8 cellular contexts compared by ENCODE assay signal in genomic region chr1:245156736-245157505, GRCh38. TPM values are rescaled to one million over a fixed set of nuclear protein-coding genes. Genes with fewer than 3 reads are reported as not detected.
DNase-seq lines count a peak whose midpoint lies in the region; ATAC-seq and TF ChIP-seq lines count a peak whose summit lies in the region.

No MANE protein-coding gene starts in this region.

- no peak for TF ChIP-seq POLR2A in breast epithelium (IDR thresholded peaks at IDR 0.05)

- H3K27me3 ChIP-seq in cardiac muscle cell = no peaks in the 10 kb centered on the region
- H3K27me3 ChIP-seq in breast epithelium = no peaks in the 10 kb centered on the region
- H3K27me3 ChIP-seq in upper lobe of right lung = peaks cover 37% of the 10 kb centered on the region

- ATAC-seq in Right ventricle myocardium superior (ENCODE audit: poor library complexity) = no peak
- peak; percentile 11 for ATAC-seq in upper lobe of right lung
- ATAC-seq in GM21367 (IDR thresholded peaks at IDR 0.05; ENCODE audit: unreplicated experiment) = no peak

- TF ChIP-seq CTCF in cardiac muscle cell (IDR thresholded peaks at IDR 0.05; ENCODE audit: low read depth, low read length) (no peak), breast epithelium (IDR thresholded peaks at IDR 0.05) (no peak), upper lobe of right lung (IDR thresholded peaks at IDR 0.05) (no peak)

- DNase-seq in cardiac muscle cell (ENCODE audit: low read depth in 1 of 2, low spot score in 1 of 2) = peak; percentile 30 to 53
- no peak for DNase-seq in Right ventricle myocardium superior
- DNase-seq in NCI-H2196 treated with DMSO at 0.1 percent for 48 hours (lab: John Stamatoyannopoulos, UW; ENCODE audit: unreplicated experiment) = peak; percentile 19
- no peak for DNase-seq in breast epithelium (ENCODE audit: low spot score in 2 of 2)
- peak; percentile 5 to 29 for DNase-seq in lung microvascular endothelial cell (ENCODE audit: low read depth in 2 of 2)
- DNase-seq in upper lobe of right lung = no peak
- no peak for DNase-seq in T-helper 9 cell

- H3K4me1 ChIP-seq in cardiac muscle cell (ENCODE audit: low read depth) = peaks cover 35% of the 10 kb centered on the region
- peaks cover 0 to 10% of the 10 kb centered on the region in 2 donors for H3K4me1 ChIP-seq in breast epithelium
- H3K4me1 ChIP-seq in upper lobe of right lung = peaks cover 28% of the 10 kb centered on the region

- peak overlapping the region; percentile 92 for H3K27ac ChIP-seq in cardiac muscle cell
- H3K27ac ChIP-seq in breast epithelium = no peak overlapping the region
- H3K27ac ChIP-seq in upper lobe of right lung = no peak overlapping the region

- H3K4me3 ChIP-seq in cardiac muscle cell = peak overlapping the region; percentile 86
- H3K4me3 ChIP-seq in breast epithelium = peak overlapping the region; percentile 48 to 68 (median 54)
- H3K4me3 ChIP-seq in upper lobe of right lung = peak overlapping the region; percentile 63

- H3K36me3 ChIP-seq in cardiac muscle cell (peaks cover 2% of the 10 kb centered on the region), breast epithelium (no peaks in the 10 kb centered on the region), upper lobe of right lung (no peaks in the 10 kb centered on the region)

- intact Hi-C loops in Right ventricle myocardium superior (cut with DNase I) (loop anchor here (10.0 kb wide), 2 partner anchors 218 to 1338 kb away; no protein-coding TSS in a partner anchor), breast epithelium (cut with DNase I; ENCODE audit: low total_unique reads) (no loop called here), upper lobe of right lung (cut with DNase I) (loop anchor here (10.0 kb wide), 1 partner anchor 848 kb away; no protein-coding TSS in a partner anchor)

- H3K9me3 ChIP-seq in cardiac muscle cell (ENCODE audit: low read depth) (no peaks in the 10 kb centered on the region), breast epithelium (no peaks in the 10 kb centered on the region), upper lobe of right lung (no peaks in the 10 kb centered on the region)

RNA-seq across cellular contexts. Expression of gene KIF26B, which starts 2.1 kb away (rescaled TPM):
- total RNA-seq in cardiac muscle cell (141 and 177 TPM in 2 replicates), Right ventricle myocardium superior (2.4 TPM), breast epithelium (1 to 10 TPM in 1 of 3 donors, under 1 TPM in 2; 0.32 to 1.0 (median 0.33) TPM), lung microvascular endothelial cell (1.1 and 1.4 TPM in 2 replicates), upper lobe of right lung (3.4 TPM)
- 58.9 and 60.7 TPM in 2 replicates for polyA plus RNA-seq in cardiac muscle cell

Comparison
In these comparisons a context has a peak if more than half of its experiments do, and no peak if none do; other contexts are left out.
1. DNase-seq: peak in cardiac muscle cell (2 of 2), NCI-H2196 treated with DMSO at 0.1 percent for 48 hours (single experiment) and lung microvascular endothelial cell (2 of 2); none in Right ventricle myocardium superior (single experiment), breast epithelium (0 of 2), upper lobe of right lung (single experiment) and T-helper 9 cell (single experiment).
2. RNA of gene KIF26B, which starts 2.1 kb away (total RNA-seq): 141 to 177 TPM in cardiac muscle cell; 3.4 TPM in upper lobe of right lung (single experiment), 2.4 TPM in Right ventricle myocardium superior (single experiment), 1.1 to 1.4 TPM in lung microvascular endothelial cell and 0.32 to 1.0 TPM in breast epithelium; every median in the first group is over 10 times any median in the second.
3. Peak in every context shown above with its lines, with median percentiles within 50 percentile points of each other: H3K4me3 ChIP-seq.